Comparison of ENCODE assay signal across 8 cellular contexts in the genomic region with DNA sequence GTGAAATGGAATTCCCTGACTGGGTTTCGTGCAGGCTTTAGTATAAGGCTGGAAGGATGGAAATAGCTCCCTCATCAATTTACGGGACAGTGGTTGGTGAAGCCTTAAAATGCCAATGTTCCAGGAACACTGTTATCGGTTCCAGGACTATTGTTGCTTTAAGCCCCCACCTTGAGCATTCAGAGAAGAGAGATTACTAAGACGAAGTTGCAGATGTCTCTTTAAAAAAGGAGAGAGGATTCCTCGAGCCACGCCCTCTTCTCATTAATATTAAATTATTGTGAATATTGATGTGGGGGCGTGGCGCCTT. TPM values are rescaled to one million over a fixed set of nuclear protein-coding genes. Genes with fewer than 3 reads are reported as not detected.
DNase-seq lines count a peak whose midpoint lies in the region; TF ChIP-seq lines count a peak whose summit lies in the region.

No MANE protein-coding gene starts in this region.

- H3K9ac ChIP-seq in endocrine pancreas (ENCODE audit: control insufficient read depth, insufficient read depth, low read length) (peak overlapping the region; percentile 35), neuronal stem cell (ENCODE audit: low read depth, low read length, poor library complexity) (no peak overlapping the region)

- no peak overlapping the region for H3K27ac ChIP-seq in neuronal stem cell (replicated peaks; ENCODE audit: low read length)
- no peak overlapping the region for H3K27ac ChIP-seq in caudate nucleus (ENCODE audit: low read depth, low read length)

- H3K36me3 ChIP-seq in Caco-2 (ENCODE audit: control insufficient read depth, insufficient read depth, low read length), result no peaks in the 10 kb centered on the region; the same call in 1 of the 2 replicates
- no peaks in the 10 kb centered on the region for H3K36me3 ChIP-seq in endocrine pancreas (ENCODE audit: control insufficient read depth, insufficient read depth, low read length)
- no peaks in the 10 kb centered on the region for H3K36me3 ChIP-seq in neuronal stem cell (replicated peaks in 1 of 2; ENCODE audit: control insufficient read depth in 2 of 2, insufficient read depth in 2 of 2, low read length in 2 of 2)

- H2BK12ac ChIP-seq in neuronal stem cell (ENCODE audit: low read length), result no peak overlapping the region

- H3K4me1 ChIP-seq in Caco-2 (peaks cover 70% of the 10 kb centered on the region), endocrine pancreas (ENCODE audit: control insufficient read depth, insufficient read depth, low read length) (peaks cover 15% of the 10 kb centered on the region), neuronal stem cell (ENCODE audit: control insufficient read depth in 2 of 2, insufficient read depth in 1 of 2, low read depth in 1 of 2, low read length in 2 of 2) (peaks cover 4 to 28% of the 10 kb centered on the region in 2 donors)

- no peak overlapping the region for H2BK5ac ChIP-seq in neuronal stem cell (ENCODE audit: low read length)

- DNase-seq in Caco-2 (no peak), NCI-H1105 treated with DMSO at 0.1 percent for 48 hours (lab: John Stamatoyannopoulos, UW) (peak; percentile 62), neuronal stem cell (ENCODE audit: low spot score) (no peak), SW 1271 (lab: John Stamatoyannopoulos, UW) (no peak), AG08396 (ENCODE audit: low spot score) (no peak), globus pallidus (ENCODE audit: low spot score) (no peak), caudate nucleus (lab: John Stamatoyannopoulos, UW) (no peak)

- H3K18ac ChIP-seq in neuronal stem cell (ENCODE audit: low read length), result no peak overlapping the region

- H2BK120ac ChIP-seq in neuronal stem cell (ENCODE audit: low read depth, low read length), result no peak overlapping the region

- CTCF ChIA-PET in Caco-2 (lab: Charles Lee), result interaction anchor here (1.3 to 2.3 kb wide), 6 partner anchors 13 to 115 kb away, joined by 3 to 12 read pairs (median 7); a partner anchor contains a TSS

- H3K9me3 ChIP-seq in Caco-2 (no peaks in the 10 kb centered on the region), endocrine pancreas (ENCODE audit: control insufficient read depth, low read length) (no peaks in the 10 kb centered on the region), neuronal stem cell (replicated peaks in 1 of 2; ENCODE audit: control insufficient read depth in 2 of 2, insufficient read depth in 1 of 2, low read depth in 1 of 2, low read length in 2 of 2) (no peaks in the 10 kb centered on the region)

- no peaks in the 10 kb centered on the region for H3K27me3 Mint-ChIP-seq in Caco-2 (ENCODE audit: insufficient read depth, unreplicated experiment)

- no peaks in the 10 kb centered on the region for H3K9me3 Mint-ChIP-seq in Caco-2 (ENCODE audit: unreplicated experiment)

- peak overlapping the region; percentile 89 for H3K4me3 Mint-ChIP-seq in Caco-2 (ENCODE audit: unreplicated experiment)

- POLR2A ChIA-PET in Caco-2 (lab: Charles Lee), result interaction anchor here (3.5 kb wide), 1 partner anchor 34 kb away, joined by 23 read pairs; no protein-coding TSS in a partner anchor

- H3K4ac ChIP-seq in neuronal stem cell (ENCODE audit: low read length), result no peak overlapping the region

- H4K8ac ChIP-seq in neuronal stem cell (ENCODE audit: low read depth, low read length), result no peak overlapping the region

- no CpG with 5 or more reads among the region's 8 CpGs for WGBS in neuronal stem cell (ENCODE audit: extremely low coverage in 2 of 2, insufficient read length in 2 of 2, insufficient replicate concordance in 1 of 2), 2 donors

- no peak overlapping the region for H2AK5ac ChIP-seq in neuronal stem cell (ENCODE audit: low read depth, low read length)

- H3K14ac ChIP-seq in neuronal stem cell (ENCODE audit: low read length), result no peak overlapping the region

- BruUV-seq in Caco-2 (replicated peaks; lab: Mats Ljungman, UMichigan), result no TSS peak

- H3K4me3 ChIP-seq in Caco-2 (ENCODE audit: low read depth, low read length) (peak overlapping the region; percentile 85), endocrine pancreas (ENCODE audit: control insufficient read depth, insufficient read depth, low read length) (peak overlapping the region; percentile 10), neuronal stem cell (ENCODE audit: low read length in 2 of 2) (peak overlapping the region in 1 of 2 donors; percentile 25)

- peaks cover 8% of the 10 kb centered on the region for H3K36me3 Mint-ChIP-seq in Caco-2 (ENCODE audit: insufficient read depth, unreplicated experiment)

- H2BK15ac ChIP-seq in neuronal stem cell (ENCODE audit: low read length), result no peak overlapping the region

- no peak overlapping the region for H3K27ac Mint-ChIP-seq in Caco-2 (ENCODE audit: unreplicated experiment)

- peaks cover 66% of the 10 kb centered on the region for H3K4me1 Mint-ChIP-seq in Caco-2 (ENCODE audit: low read depth, unreplicated experiment)

- no peak overlapping the region for H3K23ac ChIP-seq in neuronal stem cell (ENCODE audit: low read depth, low read length, poor library complexity)

- no peaks in the 10 kb centered on the region for H3K79me1 ChIP-seq in neuronal stem cell (ENCODE audit: low read depth, low read length)

- no peaks in the 10 kb centered on the region for H3K27me3 ChIP-seq in Caco-2 (replicated peaks; ENCODE audit: control insufficient read depth, insufficient read depth, low read length)
- H3K27me3 ChIP-seq in endocrine pancreas (ENCODE audit: control insufficient read depth, insufficient read depth, low read length), result no peaks in the 10 kb centered on the region
- H3K27me3 ChIP-seq in neuronal stem cell (ENCODE audit: control insufficient read depth in 3 of 3, insufficient read depth in 3 of 3, low read depth in 1 of 3, low read length in 3 of 3), result peaks cover 0 to 89% (median 5%) of the 10 kb centered on the region in 3 experiments

- no peak overlapping the region for H4K91ac ChIP-seq in neuronal stem cell (ENCODE audit: low read depth, low read length, poor library complexity)

- H2AFZ ChIP-seq in neuronal stem cell (ENCODE audit: low read length), result peak overlapping the region; percentile 84

- peak overlapping the region; percentile 90 for H3K4me2 ChIP-seq in neuronal stem cell (ENCODE audit: insufficient read depth, low read length, poor library complexity, severe bottlenecking)

- intact Hi-C loops in Caco-2 (cut with micrococcal nuclease; ENCODE audit: unreplicated experiment), result loop anchor here (1.0 to 2.0 kb wide), 2 partner anchors 20 to 30 kb away; no protein-coding TSS in a partner anchor

- no peak for TF ChIP-seq CTCF in Caco-2 (IDR thresholded peaks at IDR 0.05; ENCODE audit: insufficient read depth in 1 of 2, low read depth in 1 of 2, low read length in 1 of 2, severe bottlenecking in 1 of 2, unreplicated experiment in 1 of 2)

RNA-seq across cellular contexts. Expression of a gene that starts 0.2 kb away (rescaled TPM):
- total RNA-seq in Caco-2 (2022), result 24.9 and 29.5 TPM in 2 replicates
- 8.4 TPM for polyA plus RNA-seq in neuronal stem cell (2013, experiment 1 of 2)
- polyA plus RNA-seq in neuronal stem cell (2013, experiment 2 of 2), result 8.8 TPM
